23 cellular contexts compared by ENCODE assay signal in genomic region chr18:38539871-38540270, GRCh38.
"Had no signal": no experiment of that assay in that cellular context is flagged by ENCODE, and none has a peak within 500 bp of the region (broad histone marks: within the 10 kb centered on the region; RNA-seq: fewer than 3 reads in every experiment).

No MANE protein-coding gene starts in this region.

- ATAC-seq: heart right ventricle; left cardiac atrium; left lung; mucosa of descending colon; natural killer cell treated with Interleukin-12 subunit alpha and Interleukin-12 subunit beta and Interleukin-15 and Interleukin-18, amount 100 ng/mL, for 72 hours; sciatic nerve; stimulated activated naive CD8-positive, alpha-beta T cell treated with anti-CD3 and anti-CD28 coated beads, Interleukin-15, amount 100 ng/mL, for 72 hours had no signal

- FAIRE-seq: endometrium, islet of Langerhans had no signal

- DNase-seq: dermis blood vessel endothelial cell; effector memory CD4-positive, alpha-beta T cell; erythroblast; esophagus squamous epithelium; foreskin melanocyte; heart right ventricle; hippocampal formation; left cardiac atrium; left lung; mesenchymal stem cell; mucosa of descending colon; naive B cell; stimulated activated CD4-positive, alpha-beta T cell treated with anti-CD3 and anti-CD28 coated beads, Interleukin-12 subunit alpha, Interleukin-12 subunit beta, amount 100 ng/mL, for 4 hours; stimulated activated CD4-positive, alpha-beta T cell treated with anti-CD3 and anti-CD28 coated beads, Interleukin-1b, Interleukin-23, amount 100 ng/mL, for 48 hours; stimulated activated CD4-positive, alpha-beta T cell treated with anti-CD3 and anti-CD28 coated beads, Interleukin-4, amount 100 ng/mL, for 1 hour; stimulated activated CD8-positive, alpha-beta memory T cell treated with anti-CD3 and anti-CD28 coated beads, Interleukin-4, amount 100 ng/mL, for 48 hours; stimulated activated naive CD4-positive, alpha-beta T cell; stimulated activated naive CD8-positive, alpha-beta T cell treated with anti-CD3 and anti-CD28 coated beads, Interleukin-15, amount 100 ng/mL, for 72 hours; trophoblast cell had no signal
